In genomic region chr1:113912594-113913311, GRCh38 we compare ENCODE assay signal across 2 cellular contexts.
TF ChIP-seq lines count a peak whose summit lies in the region.

No MANE protein-coding gene starts in this region.

TF ChIP-seq in liver, 16 proteins besides CTCF, POLR2A, EP300 and RAD21:
- TF ChIP-seq SP1 (IDR thresholded peaks at IDR 0.05) (peak; percentile 16), YY1 (IDR thresholded peaks at IDR 0.05) (no peak)

TF ChIP-seq in HepG2, 621 proteins besides CTCF, POLR2A, EP300 and RAD21:
- TF ChIP-seq, protein P1, sequence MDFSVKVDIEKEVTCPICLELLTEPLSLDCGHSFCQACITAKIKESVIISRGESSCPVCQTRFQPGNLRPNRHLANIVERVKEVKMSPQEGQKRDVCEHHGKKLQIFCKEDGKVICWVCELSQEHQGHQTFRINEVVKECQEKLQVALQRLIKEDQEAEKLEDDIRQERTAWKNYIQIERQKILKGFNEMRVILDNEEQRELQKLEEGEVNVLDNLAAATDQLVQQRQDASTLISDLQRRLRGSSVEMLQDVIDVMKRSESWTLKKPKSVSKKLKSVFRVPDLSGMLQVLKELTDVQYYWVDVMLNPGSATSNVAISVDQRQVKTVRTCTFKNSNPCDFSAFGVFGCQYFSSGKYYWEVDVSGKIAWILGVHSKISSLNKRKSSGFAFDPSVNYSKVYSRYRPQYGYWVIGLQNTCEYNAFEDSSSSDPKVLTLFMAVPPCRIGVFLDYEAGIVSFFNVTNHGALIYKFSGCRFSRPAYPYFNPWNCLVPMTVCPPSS (IDR thresholded peaks at IDR 0.05): no peak
- no peak for TF ChIP-seq ARNT (IDR thresholded peaks at IDR 0.05)
- TF ChIP-seq, protein P2, sequence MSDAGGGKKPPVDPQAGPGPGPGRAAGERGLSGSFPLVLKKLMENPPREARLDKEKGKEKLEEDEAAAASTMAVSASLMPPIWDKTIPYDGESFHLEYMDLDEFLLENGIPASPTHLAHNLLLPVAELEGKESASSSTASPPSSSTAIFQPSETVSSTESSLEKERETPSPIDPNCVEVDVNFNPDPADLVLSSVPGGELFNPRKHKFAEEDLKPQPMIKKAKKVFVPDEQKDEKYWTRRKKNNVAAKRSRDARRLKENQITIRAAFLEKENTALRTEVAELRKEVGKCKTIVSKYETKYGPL (CRISPR knock-in tag; IDR thresholded peaks at IDR 0.05): no peak
- TF ChIP-seq, protein P3, sequence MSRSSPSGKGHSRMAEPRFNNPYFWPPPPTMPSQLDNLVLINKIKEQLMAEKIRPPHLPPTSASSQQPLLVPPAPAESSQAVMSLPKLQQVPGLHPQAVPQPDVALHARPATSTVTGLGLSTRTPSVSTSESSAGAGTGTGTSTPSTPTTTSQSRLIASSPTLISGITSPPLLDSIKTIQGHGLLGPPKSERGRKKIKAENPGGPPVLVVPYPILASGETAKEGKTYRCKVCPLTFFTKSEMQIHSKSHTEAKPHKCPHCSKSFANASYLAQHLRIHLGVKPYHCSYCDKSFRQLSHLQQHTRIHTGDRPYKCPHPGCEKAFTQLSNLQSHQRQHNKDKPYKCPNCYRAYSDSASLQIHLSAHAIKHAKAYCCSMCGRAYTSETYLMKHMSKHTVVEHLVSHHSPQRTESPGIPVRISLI (CRISPR knock-in tag; IDR thresholded peaks at IDR 0.05; ENCODE audit: borderline replicate concordance): no peak
- no peak for TF ChIP-seq KDM5A (IDR thresholded peaks at IDR 0.05; ENCODE audit: borderline replicate concordance, low read length)
- TF ChIP-seq AKNA (CRISPR knock-in tag; IDR thresholded peaks at IDR 0.05; ENCODE audit: borderline replicate concordance): no peak
- TF ChIP-seq, protein P4, sequence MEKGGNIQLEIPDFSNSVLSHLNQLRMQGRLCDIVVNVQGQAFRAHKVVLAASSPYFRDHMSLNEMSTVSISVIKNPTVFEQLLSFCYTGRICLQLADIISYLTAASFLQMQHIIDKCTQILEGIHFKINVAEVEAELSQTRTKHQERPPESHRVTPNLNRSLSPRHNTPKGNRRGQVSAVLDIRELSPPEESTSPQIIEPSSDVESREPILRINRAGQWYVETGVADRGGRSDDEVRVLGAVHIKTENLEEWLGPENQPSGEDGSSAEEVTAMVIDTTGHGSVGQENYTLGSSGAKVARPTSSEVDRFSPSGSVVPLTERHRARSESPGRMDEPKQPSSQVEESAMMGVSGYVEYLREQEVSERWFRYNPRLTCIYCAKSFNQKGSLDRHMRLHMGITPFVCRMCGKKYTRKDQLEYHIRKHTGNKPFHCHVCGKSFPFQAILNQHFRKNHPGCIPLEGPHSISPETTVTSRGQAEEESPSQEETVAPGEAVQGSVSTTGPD (CRISPR knock-in tag; IDR thresholded peaks at IDR 0.05): no peak
